12 cellular contexts compared by ENCODE assay signal in genomic region chr4:151147000-151147399, GRCh38.
"Had no signal": no experiment of that assay in that cellular context is flagged by ENCODE, and none has a peak within 500 bp of the region (broad histone marks: within the 10 kb centered on the region; RNA-seq: fewer than 3 reads in every experiment).

No MANE protein-coding gene starts in this region.

- H3K4me1 Mint-ChIP-seq: brain, mesothelial cell of epicardium had no signal

- DNase-seq: activated CD4-positive, alpha-beta T cell treated with anti-CD3 and anti-CD28 coated beads, Interleukin-2, amount 50 U/mL, for 1 hour; activated naive CD4-positive, alpha-beta T cell treated with anti-CD3 and anti-CD28 coated beads, Interleukin-2, amount 50 U/mL, for 16 hours; activated T-cell treated with anti-CD3 and anti-CD28 coated beads for 4 hours; amniotic stem cell; dermis blood vessel endothelial cell; kidney glomerular epithelial cell; pancreas; small intestine had no signal

- H3K4me3 Mint-ChIP-seq: brain; mesothelial cell of epicardium; T-helper 1 cell treated with Interleukin-12 subunit alpha and Interleukin-12 subunit beta and Interleukin-4 antibody, amounts not matched to agents 30 μg/mL and 1 μg/mL, for 36 hours had no signal

- H3K4me3 ChIP-seq: hepatocyte, pancreas had no signal

- H3K9me3 Mint-ChIP-seq: brain; mesothelial cell of epicardium; T-helper 1 cell treated with Interleukin-12 subunit alpha and Interleukin-12 subunit beta and Interleukin-4 antibody, amounts not matched to agents 30 μg/mL and 1 μg/mL, for 36 hours had no signal

- H3K27ac Mint-ChIP-seq: brain; mesothelial cell of epicardium; T-helper 1 cell treated with Interleukin-12 subunit alpha and Interleukin-12 subunit beta and Interleukin-4 antibody, amounts not matched to agents 30 μg/mL and 1 μg/mL, for 36 hours had no signal

- ATAC-seq: pancreas had no signal

- H3K27me3 ChIP-seq: hepatocyte, pancreas had no signal
